Comparison of ENCODE assay signal across 22 cellular contexts in genomic region chr13:40120781-40121180, GRCh38.
DNase-seq lines count a peak whose midpoint lies in the region; ATAC-seq, FAIRE-seq and TF ChIP-seq lines count a peak whose summit lies in the region.
"Had no signal": no experiment of that assay in that cellular context is flagged by ENCODE, and none has a peak within 500 bp of the region (broad histone marks: within the 10 kb centered on the region; RNA-seq: fewer than 3 reads in every experiment).

No MANE protein-coding gene starts in this region.

- H3K27me3 ChIP-seq in adipocyte (replicated peaks; ENCODE audit: control insufficient read depth, insufficient read depth, low read length): no peaks in the 10 kb centered on the region
- no peaks in the 10 kb centered on the region for H3K27me3 ChIP-seq in smooth muscle cell (ENCODE audit: low read depth)
- H3K27me3 ChIP-seq in pancreas: no peaks in the 10 kb centered on the region
- H3K27me3 ChIP-seq: SJCRH30, testis had no signal

- peaks cover 13% of the 10 kb centered on the region for H3K9me3 ChIP-seq in adipocyte (ENCODE audit: control insufficient read depth, low read length)
- H3K9me3 ChIP-seq in smooth muscle cell (replicated peaks; ENCODE audit: low read depth): no peaks in the 10 kb centered on the region
- no peaks in the 10 kb centered on the region for H3K9me3 ChIP-seq in pancreas
- H3K9me3 ChIP-seq: SJCRH30, testis had no signal

- H3K36me3 ChIP-seq in adipocyte (ENCODE audit: control insufficient read depth, insufficient read depth, low read length, severe bottlenecking) (no peaks in the 10 kb centered on the region), smooth muscle cell (ENCODE audit: low read depth) (no peaks in the 10 kb centered on the region), pancreas (no peaks in the 10 kb centered on the region)
- H3K36me3 ChIP-seq: SJCRH30 had no signal

- H3K27ac Mint-ChIP-seq in endothelial cell (ENCODE audit: unreplicated experiment): no peak overlapping the region
- H3K27ac Mint-ChIP-seq: activated naive CD4-positive, alpha-beta T cell treated with anti-CD3 and anti-CD28 coated beads for 36 hours; natural killer cell treated with Interleukin-12 subunit alpha and Interleukin-12 subunit beta and Interleukin-15 and Interleukin-18, amount 100 ng/mL, for 72 hours; WTC11 had no signal

- FAIRE-seq in pancreas (lab: Jason Lieb, UNC): no peak
- FAIRE-seq: colon, frontal cortex had no signal

- H3K4me1 ChIP-seq in adipocyte (ENCODE audit: control insufficient read depth, insufficient read depth, low read length) (peaks cover 57% of the 10 kb centered on the region), smooth muscle cell (ENCODE audit: low read depth) (peaks cover 10% of the 10 kb centered on the region), pancreas (peaks cover 5 to 12% (median 8%) of the 10 kb centered on the region in 3 donors)
- H3K4me1 ChIP-seq: testis had no signal

- H2AFZ ChIP-seq in smooth muscle cell (ENCODE audit: low read depth): no peak overlapping the region

- H3K4me3 ChIP-seq in adipocyte (ENCODE audit: low read length) (peak overlapping the region; percentile 61), smooth muscle cell (no peak overlapping the region), pancreas (no peak overlapping the region)
- H3K4me3 ChIP-seq: SJCRH30, testis had no signal

- no peaks in the 10 kb centered on the region for H3F3A ChIP-seq in smooth muscle cell (ENCODE audit: low read depth)

- H3K4me1 Mint-ChIP-seq in endothelial cell (ENCODE audit: unreplicated experiment): peaks cover 5% of the 10 kb centered on the region

- H3K79me2 ChIP-seq in smooth muscle cell (ENCODE audit: low read depth): no peaks in the 10 kb centered on the region

- WGBS in smooth muscle cell (ENCODE audit: low lambda C conversion rate): 75% methylated on average over 3 of the region's 4 CpGs
- WGBS in pancreas, 2 donors: 80 to 86% methylated on average over 4 of the region's 4 CpGs

- H3K4me2 ChIP-seq in smooth muscle cell: no peak overlapping the region
- H3K4me2 ChIP-seq: KMS-11 had no signal

- DNase-seq in AG20443 (ENCODE audit: low spot score) (peak; percentile 48), adipocyte (ENCODE audit: low read depth) (no peak), foreskin melanocyte (peak; percentile 52), smooth muscle cell (lab: John Stamatoyannopoulos, UW; ENCODE audit: unreplicated experiment) (no peak), endothelial cell (ENCODE audit: low spot score) (no peak), pancreas (no peak), DMS 273 (lab: John Stamatoyannopoulos, UW; ENCODE audit: unreplicated experiment) (no peak)
- DNase-seq in stimulated activated CD4-positive, alpha-beta T cell treated with anti-CD3 and anti-CD28 coated beads, Interleukin-4, amount 100 ng/mL, for 24 hours: no peak
- DNase-seq: activated CD4-positive, alpha-beta T cell treated with anti-CD3 and anti-CD28 coated beads, Interleukin-2, amount 50 U/mL, for 48 hours; activated naive CD4-positive, alpha-beta T cell treated with anti-CD3 and anti-CD28 coated beads for 36 hours; AML-193; mesendoderm; NCI-H1092 treated with DMSO at 0.1 percent for 48 hours; posterior cingulate gyrus; SJCRH30; T-helper 2 cell; testis had no signal

- H3K9me3 Mint-ChIP-seq in endothelial cell (ENCODE audit: unreplicated experiment): no peaks in the 10 kb centered on the region
- H3K9me3 Mint-ChIP-seq: natural killer cell treated with Interleukin-12 subunit alpha and Interleukin-12 subunit beta and Interleukin-15 and Interleukin-18, amount 100 ng/mL, for 72 hours had no signal

- H3K27ac ChIP-seq in smooth muscle cell (ENCODE audit: low read depth): peak overlapping the region; percentile 28
- H3K27ac ChIP-seq in pancreas: no peak overlapping the region
- H3K27ac ChIP-seq: KMS-11, testis had no signal

- no peak for TF ChIP-seq CTCF in smooth muscle cell (IDR thresholded peaks at IDR 0.05; ENCODE audit: borderline replicate concordance, insufficient read depth, poor library complexity, severe bottlenecking)
- no peak for TF ChIP-seq CTCF in endothelial cell (IDR thresholded peaks at IDR 0.05; ENCODE audit: unreplicated experiment)
- no peak for TF ChIP-seq CTCF in pancreas (IDR thresholded peaks at IDR 0.05)

- H3K36me3 Mint-ChIP-seq in endothelial cell (ENCODE audit: low read depth, unreplicated experiment): no peaks in the 10 kb centered on the region
- H3K36me3 Mint-ChIP-seq: natural killer cell treated with Interleukin-12 subunit alpha and Interleukin-12 subunit beta and Interleukin-15 and Interleukin-18, amount 100 ng/mL, for 72 hours had no signal

- H3K9ac ChIP-seq in adipocyte (ENCODE audit: low read length) (peak overlapping the region; percentile 88), smooth muscle cell (ENCODE audit: low read depth) (no peak overlapping the region)
- H3K9ac ChIP-seq: KMS-11 had no signal

- H4K20me1 ChIP-seq in smooth muscle cell (ENCODE audit: low read depth): no peaks in the 10 kb centered on the region

- no peak for ATAC-seq in pancreas
- ATAC-seq: natural killer cell treated with Interleukin-12 subunit alpha and Interleukin-12 subunit beta and Interleukin-15 and Interleukin-18, amount 100 ng/mL, for 72 hours; WTC11 had no signal

- peaks cover 2% of the 10 kb centered on the region for H3K27me3 Mint-ChIP-seq in endothelial cell (ENCODE audit: unreplicated experiment)
- H3K27me3 Mint-ChIP-seq: natural killer cell treated with Interleukin-12 subunit alpha and Interleukin-12 subunit beta and Interleukin-15 and Interleukin-18, amount 100 ng/mL, for 72 hours had no signal

- intact Hi-C loops in pancreas (cut with DNase I): no loop called here

- no peak overlapping the region for H3K4me3 Mint-ChIP-seq in endothelial cell (ENCODE audit: unreplicated experiment)
- H3K4me3 Mint-ChIP-seq: activated naive CD4-positive, alpha-beta T cell treated with anti-CD3 and anti-CD28 coated beads for 36 hours; natural killer cell treated with Interleukin-12 subunit alpha and Interleukin-12 subunit beta and Interleukin-15 and Interleukin-18, amount 100 ng/mL, for 72 hours; WTC11 had no signal

Comparison
In these comparisons a context has a peak if more than half of its experiments do, and no peak if none do; other contexts are left out.
1. DNase-seq: peak in AG20443 (single experiment) and foreskin melanocyte (single experiment); none in adipocyte (single experiment), smooth muscle cell (single experiment), stimulated activated CD4-positive, alpha-beta T cell treated with anti-CD3 and anti-CD28 coated beads, Interleukin-4, amount 100 ng/mL, for 24 hours (single experiment), endothelial cell (single experiment), pancreas (0 of 6) and DMS 273 (single experiment).